13 cellular contexts compared by ENCODE assay signal in genomic region chr5:168023190-168023589, GRCh38.
A peak's percentile ranks its signal among the peaks of the same experiment; 100 is the strongest.
DNase-seq lines count a peak whose midpoint lies in the region; ATAC-seq and TF ChIP-seq lines count a peak whose summit lies in the region.
"Had no signal": no experiment of that assay in that cellular context is flagged by ENCODE, and none has a peak within 500 bp of the region (broad histone marks: within the 10 kb centered on the region; RNA-seq: fewer than 3 reads in every experiment).

No MANE protein-coding gene starts in this region.

- intact Hi-C loops in right cardiac atrium (cut with DNase I) (no loop called here), psoas muscle (cut with DNase I) (no loop called here)
- intact Hi-C loops in CD4-positive, alpha-beta memory T cell (cut with micrococcal nuclease) = no loop called here

- POLR2A ChIA-PET in CD4-positive, alpha-beta memory T cell (lab: Charles Lee; ENCODE audit: partially characterized antibody) = no interaction called here

- H2AFZ ChIP-seq in GM23248 = peak overlapping the region; percentile 2; the same call in 1 of the 2 replicates

- H4K20me1 ChIP-seq in GM23248 (ENCODE audit: insufficient read depth) = no peaks in the 10 kb centered on the region

- no peaks in the 10 kb centered on the region for H3K9me2 ChIP-seq in GM23248 (ENCODE audit: insufficient read depth)

- H3K36me3 ChIP-seq in GM23248 (ENCODE audit: low read depth) (no peaks in the 10 kb centered on the region), psoas muscle (ENCODE audit: insufficient read depth in 1 of 2, low read depth in 1 of 2) (no peaks in the 10 kb centered on the region)
- no peaks in the 10 kb centered on the region for H3K36me3 ChIP-seq in CD4-positive, alpha-beta memory T cell (ENCODE audit: insufficient read depth, low read length)

- no peaks in the 10 kb centered on the region for H3K9me3 ChIP-seq in GM23248 (ENCODE audit: low read depth)
- H3K9me3 ChIP-seq in right cardiac atrium (ENCODE audit: control insufficient read depth, low read length) = no peaks in the 10 kb centered on the region
- no peaks in the 10 kb centered on the region for H3K9me3 ChIP-seq in CD4-positive, alpha-beta memory T cell (ENCODE audit: control insufficient read depth in 1 of 2, low read length in 2 of 2)
- no peaks in the 10 kb centered on the region for H3K9me3 ChIP-seq in psoas muscle

- peak; percentile 67 for DNase-seq in GM23248
- peak in 49 of 56 donors; percentile 7 to 79 (median 47) for DNase-seq in amygdala (lab: John Stamatoyannopoulos, UW)
- DNase-seq in right cardiac atrium = peak; percentile 57 to 90 (median 83)
- peak; percentile 56 for DNase-seq in putamen (ENCODE audit: low spot score)
- no peak for DNase-seq in CD4-positive, alpha-beta memory T cell
- no peak for DNase-seq in psoas muscle
- DNase-seq in NCI-H2227 treated with DMSO at 0.1 percent for 48 hours (lab: John Stamatoyannopoulos, UW) = no peak
- DNase-seq: activated CD8-positive, alpha-beta memory T cell treated with anti-CD3 and anti-CD28 coated beads, Interleukin-2, amount 50 U/mL, for 4 hours; erythroblast had no signal

- H3K27ac ChIP-seq in GM23248 = no peak overlapping the region
- peak overlapping the region; percentile 78 for H3K27ac ChIP-seq in right cardiac atrium (ENCODE audit: low read length)
- H3K27ac ChIP-seq in CD4-positive, alpha-beta memory T cell (ENCODE audit: low read depth, low read length) = no peak overlapping the region
- no peak overlapping the region for H3K27ac ChIP-seq in psoas muscle

- H3K36me3 Mint-ChIP-seq in CD4-positive, alpha-beta memory T cell = no peaks in the 10 kb centered on the region
- H3K36me3 Mint-ChIP-seq: activated naive CD8-positive, alpha-beta T cell had no signal

- peak overlapping the region; percentile 23 for H3K4me2 ChIP-seq in GM23248 (ENCODE audit: unreplicated experiment)

- no peak overlapping the region for H3K4me3 ChIP-seq in GM23248
- H3K4me3 ChIP-seq in right cardiac atrium (ENCODE audit: low read length) = no peak overlapping the region
- no peak overlapping the region for H3K4me3 ChIP-seq in CD4-positive, alpha-beta memory T cell (ENCODE audit: low read length in 2 of 2)
- H3K4me3 ChIP-seq in psoas muscle = no peak overlapping the region
- H3K4me3 ChIP-seq: skin epidermis had no signal

- H3K4me3 Mint-ChIP-seq in CD4-positive, alpha-beta memory T cell = no peak overlapping the region
- H3K4me3 Mint-ChIP-seq: activated naive CD8-positive, alpha-beta T cell had no signal

- no peak overlapping the region for H3K27ac Mint-ChIP-seq in CD4-positive, alpha-beta memory T cell
- H3K27ac Mint-ChIP-seq: activated naive CD8-positive, alpha-beta T cell had no signal

- H3K27me3 ChIP-seq in GM23248 (replicated peaks; ENCODE audit: insufficient read depth) = no peaks in the 10 kb centered on the region
- no peaks in the 10 kb centered on the region for H3K27me3 ChIP-seq in right cardiac atrium (ENCODE audit: control insufficient read depth, insufficient read depth)
- no peaks in the 10 kb centered on the region for H3K27me3 ChIP-seq in CD4-positive, alpha-beta memory T cell (ENCODE audit: insufficient read depth, low read length)
- peaks cover 0 to 13% (median 0%) of the 10 kb centered on the region in 3 donors for H3K27me3 ChIP-seq in psoas muscle (ENCODE audit: insufficient read depth in 3 of 3, low read length in 2 of 3)

- CTCF ChIA-PET in CD4-positive, alpha-beta memory T cell (lab: Charles Lee; ENCODE audit: partially characterized antibody) = no interaction called here

- peaks cover 34% of the 10 kb centered on the region for H3K79me2 ChIP-seq in GM23248 (ENCODE audit: insufficient read depth)

- H3K4me1 ChIP-seq in GM23248 (ENCODE audit: insufficient read depth) (peaks cover 10% of the 10 kb centered on the region; the same call in 1 of the 2 replicates), right cardiac atrium (ENCODE audit: control insufficient read depth, insufficient read depth, low read length) (no peaks in the 10 kb centered on the region), psoas muscle (no peaks in the 10 kb centered on the region)
- no peaks in the 10 kb centered on the region for H3K4me1 ChIP-seq in CD4-positive, alpha-beta memory T cell (ENCODE audit: insufficient read depth, low read length)

- H3K9ac ChIP-seq in GM23248 = 0 out of 2 replicates have a peak overlapping the region, but pooled peaks have one; percentile 1

- in situ Hi-C loops in GM23248 (cut with MboI) = no loop called here

- 30 to 33% methylated on average over 12 to 15 of the region's 15 CpGs for WGBS in GM23248 (ENCODE audit: low coverage in 1 of 2, low lambda C conversion rate in 2 of 2, missing lambda C conversion rate in 2 of 2), 2 experiments
- 53% methylated on average over 15 of the region's 15 CpGs for WGBS in right cardiac atrium
- 16 to 30% (median 23%) methylated on average over 15 of the region's 15 CpGs for WGBS in psoas muscle, 3 donors

- ATAC-seq in right cardiac atrium (peak; percentile 76 to 83), HG02970 (IDR thresholded peaks at IDR 0.05; ENCODE audit: low FRiP score, unreplicated experiment) (no peak), psoas muscle (no peak)
- ATAC-seq: activated CD4-positive, CD25-positive, alpha-beta regulatory T cell treated with anti-CD3 and anti-CD28 coated beads, Interleukin-2, amount 50 U/mL, for 24 hours had no signal

- H3F3A ChIP-seq in GM23248 (ENCODE audit: insufficient read depth) = 0 out of 2 replicates have a peak, but pooled peaks cover 2% of the 10 kb centered on the region

- H3K9me3 Mint-ChIP-seq in CD4-positive, alpha-beta memory T cell = peaks cover 0 to 4% (median 0%) of the 10 kb centered on the region in 8 donors

- TF ChIP-seq CTCF in psoas muscle (IDR thresholded peaks at IDR 0.05) = no peak

- H3K27me3 Mint-ChIP-seq in CD4-positive, alpha-beta memory T cell = peaks cover 2 to 5% of the 10 kb centered on the region in 2 donors
- H3K27me3 Mint-ChIP-seq: activated naive CD8-positive, alpha-beta T cell had no signal

- no peaks in the 10 kb centered on the region for H3K4me1 Mint-ChIP-seq in CD4-positive, alpha-beta memory T cell

Comparison
In these comparisons a context has a peak if more than half of its experiments do, and no peak if none do; other contexts are left out.
1. DNase-seq: peak in GM23248 (single experiment), amygdala (49 of 56), right cardiac atrium (3 of 3) and putamen (single experiment); none in CD4-positive, alpha-beta memory T cell (0 of 5), psoas muscle (0 of 2) and NCI-H2227 treated with DMSO at 0.1 percent for 48 hours (single experiment).
2. ATAC-seq: peak in right cardiac atrium (2 of 2); none in HG02970 (single experiment) and psoas muscle (0 of 4).